1 cellular context compared by ENCODE assay signal in the genomic region with DNA sequence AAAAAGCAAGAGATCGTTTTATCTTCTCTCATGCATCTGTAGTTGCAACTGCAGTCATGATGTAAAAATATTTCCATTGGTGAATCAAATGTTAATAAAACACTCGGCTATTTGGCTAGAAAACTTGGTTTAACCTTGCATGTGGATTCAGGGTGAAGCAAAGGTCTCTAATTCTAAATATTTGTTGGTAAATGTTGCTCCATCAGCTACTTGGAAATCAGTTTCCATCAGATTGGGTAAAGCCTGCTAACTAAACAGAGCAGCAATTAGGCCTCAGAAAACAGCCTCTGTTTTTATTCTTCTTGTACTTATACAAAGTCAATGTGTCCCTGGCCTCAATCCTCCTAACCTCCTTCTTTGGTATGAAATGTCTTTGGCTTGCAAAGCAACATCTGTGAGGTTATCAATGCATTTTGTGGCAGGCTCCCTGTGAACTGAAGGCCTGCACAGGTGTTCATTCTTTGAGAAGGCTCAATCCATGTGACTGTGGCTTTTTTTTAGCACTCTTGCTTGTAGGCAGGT.
TF ChIP-seq lines count a peak whose summit lies in the region.

No MANE protein-coding gene starts in this region.

TF ChIP-seq in HepG2, 621 proteins besides CTCF, POLR2A, EP300 and RAD21 (continued from another document and continues in another):
- TF ChIP-seq, protein P1, sequence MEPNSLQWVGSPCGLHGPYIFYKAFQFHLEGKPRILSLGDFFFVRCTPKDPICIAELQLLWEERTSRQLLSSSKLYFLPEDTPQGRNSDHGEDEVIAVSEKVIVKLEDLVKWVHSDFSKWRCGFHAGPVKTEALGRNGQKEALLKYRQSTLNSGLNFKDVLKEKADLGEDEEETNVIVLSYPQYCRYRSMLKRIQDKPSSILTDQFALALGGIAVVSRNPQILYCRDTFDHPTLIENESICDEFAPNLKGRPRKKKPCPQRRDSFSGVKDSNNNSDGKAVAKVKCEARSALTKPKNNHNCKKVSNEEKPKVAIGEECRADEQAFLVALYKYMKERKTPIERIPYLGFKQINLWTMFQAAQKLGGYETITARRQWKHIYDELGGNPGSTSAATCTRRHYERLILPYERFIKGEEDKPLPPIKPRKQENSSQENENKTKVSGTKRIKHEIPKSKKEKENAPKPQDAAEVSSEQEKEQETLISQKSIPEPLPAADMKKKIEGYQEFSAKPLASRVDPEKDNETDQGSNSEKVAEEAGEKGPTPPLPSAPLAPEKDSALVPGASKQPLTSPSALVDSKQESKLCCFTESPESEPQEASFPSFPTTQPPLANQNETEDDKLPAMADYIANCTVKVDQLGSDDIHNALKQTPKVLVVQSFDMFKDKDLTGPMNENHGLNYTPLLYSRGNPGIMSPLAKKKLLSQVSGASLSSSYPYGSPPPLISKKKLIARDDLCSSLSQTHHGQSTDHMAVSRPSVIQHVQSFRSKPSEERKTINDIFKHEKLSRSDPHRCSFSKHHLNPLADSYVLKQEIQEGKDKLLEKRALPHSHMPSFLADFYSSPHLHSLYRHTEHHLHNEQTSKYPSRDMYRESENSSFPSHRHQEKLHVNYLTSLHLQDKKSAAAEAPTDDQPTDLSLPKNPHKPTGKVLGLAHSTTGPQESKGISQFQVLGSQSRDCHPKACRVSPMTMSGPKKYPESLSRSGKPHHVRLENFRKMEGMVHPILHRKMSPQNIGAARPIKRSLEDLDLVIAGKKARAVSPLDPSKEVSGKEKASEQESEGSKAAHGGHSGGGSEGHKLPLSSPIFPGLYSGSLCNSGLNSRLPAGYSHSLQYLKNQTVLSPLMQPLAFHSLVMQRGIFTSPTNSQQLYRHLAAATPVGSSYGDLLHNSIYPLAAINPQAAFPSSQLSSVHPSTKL (CRISPR knock-in tag; IDR thresholded peaks at IDR 0.05) = 0 out of 2 replicates have a peak, but pooled peaks have one; percentile 23
- TF ChIP-seq ZMYM4 (CRISPR knock-in tag; IDR thresholded peaks at IDR 0.05) (peak; percentile 14; the same call in 1 of the 2 replicates), FIP1L1 (IDR thresholded peaks at IDR 0.05; ENCODE audit: borderline replicate concordance, insufficient read depth, low read depth, low read length) (no peak), CREM (IDR thresholded peaks at IDR 0.05) (peak; percentile 59; the same call in 1 of the 2 replicates), CREM (CRISPR knock-in tag; IDR thresholded peaks at IDR 0.05) (no peak), EHMT2 (IDR thresholded peaks at IDR 0.05; ENCODE audit: borderline replicate concordance, low read depth, low read length) (no peak), GLI4 (CRISPR knock-in tag; IDR thresholded peaks at IDR 0.05; ENCODE audit: borderline replicate concordance) (no peak), TBX3 (IDR thresholded peaks at IDR 0.05; ENCODE audit: borderline replicate concordance) (no peak), TOPORS (CRISPR knock-in tag; IDR thresholded peaks at IDR 0.05) (no peak), ZNF713 (CRISPR knock-in tag; IDR thresholded peaks at IDR 0.05) (no peak), SMAD3 (CRISPR knock-in tag; IDR thresholded peaks at IDR 0.05) (no peak), KLF9 (CRISPR knock-in tag; IDR thresholded peaks at IDR 0.05; ENCODE audit: low read depth) (no peak), ZNF256 (CRISPR knock-in tag; conservative IDR thresholded peaks at IDR 0.05) (no peak), HNF4A (CRISPR knock-in tag; IDR thresholded peaks at IDR 0.05) (peak; percentile 33; the same call in 1 of the 2 replicates), ATF7 (IDR thresholded peaks at IDR 0.05) (no peak), ATF7 (CRISPR knock-in tag; IDR thresholded peaks at IDR 0.05) (no peak), HOXA5 (CRISPR knock-in tag; IDR thresholded peaks at IDR 0.05) (0 out of 2 replicates have a peak, but pooled peaks have one; percentile 14), U2AF2 (IDR thresholded peaks at IDR 0.05; ENCODE audit: low read depth, low read length) (no peak), AKAP8 (CRISPR knock-in tag; IDR thresholded peaks at IDR 0.05) (no peak), NCOA5 (CRISPR knock-in tag; IDR thresholded peaks at IDR 0.05) (no peak), MIXL1 (CRISPR knock-in tag; IDR thresholded peaks at IDR 0.05) (0 out of 2 replicates have a peak, but pooled peaks have one; percentile 39), MEIS1 (CRISPR knock-in tag; IDR thresholded peaks at IDR 0.05; ENCODE audit: borderline replicate concordance) (no peak)
- TF ChIP-seq, protein P2, sequence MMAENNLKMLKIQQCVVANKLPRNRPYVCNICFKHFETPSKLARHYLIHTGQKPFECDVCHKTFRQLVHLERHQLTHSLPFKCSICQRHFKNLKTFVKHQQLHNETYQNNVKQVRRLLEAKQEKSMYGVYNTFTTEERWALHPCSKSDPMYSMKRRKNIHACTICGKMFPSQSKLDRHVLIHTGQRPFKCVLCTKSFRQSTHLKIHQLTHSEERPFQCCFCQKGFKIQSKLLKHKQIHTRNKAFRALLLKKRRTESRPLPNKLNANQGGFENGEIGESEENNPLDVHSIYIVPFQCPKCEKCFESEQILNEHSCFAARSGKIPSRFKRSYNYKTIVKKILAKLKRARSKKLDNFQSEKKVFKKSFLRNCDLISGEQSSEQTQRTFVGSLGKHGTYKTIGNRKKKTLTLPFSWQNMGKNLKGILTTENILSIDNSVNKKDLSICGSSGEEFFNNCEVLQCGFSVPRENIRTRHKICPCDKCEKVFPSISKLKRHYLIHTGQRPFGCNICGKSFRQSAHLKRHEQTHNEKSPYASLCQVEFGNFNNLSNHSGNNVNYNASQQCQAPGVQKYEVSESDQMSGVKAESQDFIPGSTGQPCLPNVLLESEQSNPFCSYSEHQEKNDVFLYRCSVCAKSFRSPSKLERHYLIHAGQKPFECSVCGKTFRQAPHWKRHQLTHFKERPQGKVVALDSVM (CRISPR knock-in tag; IDR thresholded peaks at IDR 0.05) = peak; percentile 79
- TF ChIP-seq, protein P3, sequence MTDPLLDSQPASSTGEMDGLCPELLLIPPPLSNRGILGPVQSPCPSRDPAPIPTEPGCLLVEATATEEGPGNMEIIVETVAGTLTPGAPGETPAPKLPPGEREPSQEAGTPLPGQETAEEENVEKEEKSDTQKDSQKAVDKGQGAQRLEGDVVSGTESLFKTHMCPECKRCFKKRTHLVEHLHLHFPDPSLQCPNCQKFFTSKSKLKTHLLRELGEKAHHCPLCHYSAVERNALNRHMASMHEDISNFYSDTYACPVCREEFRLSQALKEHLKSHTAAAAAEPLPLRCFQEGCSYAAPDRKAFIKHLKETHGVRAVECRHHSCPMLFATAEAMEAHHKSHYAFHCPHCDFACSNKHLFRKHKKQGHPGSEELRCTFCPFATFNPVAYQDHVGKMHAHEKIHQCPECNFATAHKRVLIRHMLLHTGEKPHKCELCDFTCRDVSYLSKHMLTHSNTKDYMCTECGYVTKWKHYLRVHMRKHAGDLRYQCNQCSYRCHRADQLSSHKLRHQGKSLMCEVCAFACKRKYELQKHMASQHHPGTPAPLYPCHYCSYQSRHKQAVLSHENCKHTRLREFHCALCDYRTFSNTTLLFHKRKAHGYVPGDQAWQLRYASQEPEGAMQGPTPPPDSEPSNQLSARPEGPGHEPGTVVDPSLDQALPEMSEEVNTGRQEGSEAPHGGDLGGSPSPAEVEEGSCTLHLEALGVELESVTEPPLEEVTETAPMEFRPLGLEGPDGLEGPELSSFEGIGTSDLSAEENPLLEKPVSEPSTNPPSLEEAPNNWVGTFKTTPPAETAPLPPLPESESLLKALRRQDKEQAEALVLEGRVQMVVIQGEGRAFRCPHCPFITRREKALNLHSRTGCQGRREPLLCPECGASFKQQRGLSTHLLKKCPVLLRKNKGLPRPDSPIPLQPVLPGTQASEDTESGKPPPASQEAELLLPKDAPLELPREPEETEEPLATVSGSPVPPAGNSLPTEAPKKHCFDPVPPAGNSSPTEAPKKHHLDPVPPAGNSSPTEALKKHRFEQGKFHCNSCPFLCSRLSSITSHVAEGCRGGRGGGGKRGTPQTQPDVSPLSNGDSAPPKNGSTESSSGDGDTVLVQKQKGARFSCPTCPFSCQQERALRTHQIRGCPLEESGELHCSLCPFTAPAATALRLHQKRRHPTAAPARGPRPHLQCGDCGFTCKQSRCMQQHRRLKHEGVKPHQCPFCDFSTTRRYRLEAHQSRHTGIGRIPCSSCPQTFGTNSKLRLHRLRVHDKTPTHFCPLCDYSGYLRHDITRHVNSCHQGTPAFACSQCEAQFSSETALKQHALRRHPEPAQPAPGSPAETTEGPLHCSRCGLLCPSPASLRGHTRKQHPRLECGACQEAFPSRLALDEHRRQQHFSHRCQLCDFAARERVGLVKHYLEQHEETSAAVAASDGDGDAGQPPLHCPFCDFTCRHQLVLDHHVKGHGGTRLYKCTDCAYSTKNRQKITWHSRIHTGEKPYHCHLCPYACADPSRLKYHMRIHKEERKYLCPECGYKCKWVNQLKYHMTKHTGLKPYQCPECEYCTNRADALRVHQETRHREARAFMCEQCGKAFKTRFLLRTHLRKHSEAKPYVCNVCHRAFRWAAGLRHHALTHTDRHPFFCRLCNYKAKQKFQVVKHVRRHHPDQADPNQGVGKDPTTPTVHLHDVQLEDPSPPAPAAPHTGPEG (CRISPR knock-in tag; IDR thresholded peaks at IDR 0.05) = no peak
- TF ChIP-seq, protein P4, sequence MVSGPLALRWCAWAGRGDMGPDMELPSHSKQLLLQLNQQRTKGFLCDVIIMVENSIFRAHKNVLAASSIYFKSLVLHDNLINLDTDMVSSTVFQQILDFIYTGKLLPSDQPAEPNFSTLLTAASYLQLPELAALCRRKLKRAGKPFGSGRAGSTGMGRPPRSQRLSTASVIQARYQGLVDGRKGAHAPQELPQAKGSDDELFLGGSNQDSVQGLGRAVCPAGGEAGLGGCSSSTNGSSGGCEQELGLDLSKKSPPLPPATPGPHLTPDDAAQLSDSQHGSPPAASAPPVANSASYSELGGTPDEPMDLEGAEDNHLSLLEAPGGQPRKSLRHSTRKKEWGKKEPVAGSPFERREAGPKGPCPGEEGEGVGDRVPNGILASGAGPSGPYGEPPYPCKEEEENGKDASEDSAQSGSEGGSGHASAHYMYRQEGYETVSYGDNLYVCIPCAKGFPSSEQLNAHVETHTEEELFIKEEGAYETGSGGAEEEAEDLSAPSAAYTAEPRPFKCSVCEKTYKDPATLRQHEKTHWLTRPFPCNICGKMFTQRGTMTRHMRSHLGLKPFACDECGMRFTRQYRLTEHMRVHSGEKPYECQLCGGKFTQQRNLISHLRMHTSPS (CRISPR knock-in tag; IDR thresholded peaks at IDR 0.05; ENCODE audit: low read depth) = no peak
- TF ChIP-seq, protein P5, sequence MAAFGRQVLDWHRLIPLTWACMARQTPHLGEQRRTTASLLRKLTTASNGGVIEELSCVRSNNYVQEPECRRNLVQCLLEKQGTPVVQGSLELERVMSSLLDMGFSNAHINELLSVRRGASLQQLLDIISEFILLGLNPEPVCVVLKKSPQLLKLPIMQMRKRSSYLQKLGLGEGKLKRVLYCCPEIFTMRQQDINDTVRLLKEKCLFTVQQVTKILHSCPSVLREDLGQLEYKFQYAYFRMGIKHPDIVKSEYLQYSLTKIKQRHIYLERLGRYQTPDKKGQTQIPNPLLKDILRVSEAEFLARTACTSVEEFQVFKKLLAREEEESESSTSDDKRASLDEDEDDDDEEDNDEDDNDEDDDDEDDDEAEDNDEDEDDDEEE (CRISPR knock-in tag; IDR thresholded peaks at IDR 0.05) = no peak
- TF ChIP-seq, protein P6, sequence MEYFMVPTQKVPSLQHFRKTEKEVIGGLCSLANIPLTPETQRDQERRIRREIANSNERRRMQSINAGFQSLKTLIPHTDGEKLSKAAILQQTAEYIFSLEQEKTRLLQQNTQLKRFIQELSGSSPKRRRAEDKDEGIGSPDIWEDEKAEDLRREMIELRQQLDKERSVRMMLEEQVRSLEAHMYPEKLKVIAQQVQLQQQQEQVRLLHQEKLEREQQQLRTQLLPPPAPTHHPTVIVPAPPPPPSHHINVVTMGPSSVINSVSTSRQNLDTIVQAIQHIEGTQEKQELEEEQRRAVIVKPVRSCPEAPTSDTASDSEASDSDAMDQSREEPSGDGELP (IDR thresholded peaks at IDR 0.05; ENCODE audit: borderline replicate concordance, low read depth) = no peak
- TF ChIP-seq, protein P7, sequence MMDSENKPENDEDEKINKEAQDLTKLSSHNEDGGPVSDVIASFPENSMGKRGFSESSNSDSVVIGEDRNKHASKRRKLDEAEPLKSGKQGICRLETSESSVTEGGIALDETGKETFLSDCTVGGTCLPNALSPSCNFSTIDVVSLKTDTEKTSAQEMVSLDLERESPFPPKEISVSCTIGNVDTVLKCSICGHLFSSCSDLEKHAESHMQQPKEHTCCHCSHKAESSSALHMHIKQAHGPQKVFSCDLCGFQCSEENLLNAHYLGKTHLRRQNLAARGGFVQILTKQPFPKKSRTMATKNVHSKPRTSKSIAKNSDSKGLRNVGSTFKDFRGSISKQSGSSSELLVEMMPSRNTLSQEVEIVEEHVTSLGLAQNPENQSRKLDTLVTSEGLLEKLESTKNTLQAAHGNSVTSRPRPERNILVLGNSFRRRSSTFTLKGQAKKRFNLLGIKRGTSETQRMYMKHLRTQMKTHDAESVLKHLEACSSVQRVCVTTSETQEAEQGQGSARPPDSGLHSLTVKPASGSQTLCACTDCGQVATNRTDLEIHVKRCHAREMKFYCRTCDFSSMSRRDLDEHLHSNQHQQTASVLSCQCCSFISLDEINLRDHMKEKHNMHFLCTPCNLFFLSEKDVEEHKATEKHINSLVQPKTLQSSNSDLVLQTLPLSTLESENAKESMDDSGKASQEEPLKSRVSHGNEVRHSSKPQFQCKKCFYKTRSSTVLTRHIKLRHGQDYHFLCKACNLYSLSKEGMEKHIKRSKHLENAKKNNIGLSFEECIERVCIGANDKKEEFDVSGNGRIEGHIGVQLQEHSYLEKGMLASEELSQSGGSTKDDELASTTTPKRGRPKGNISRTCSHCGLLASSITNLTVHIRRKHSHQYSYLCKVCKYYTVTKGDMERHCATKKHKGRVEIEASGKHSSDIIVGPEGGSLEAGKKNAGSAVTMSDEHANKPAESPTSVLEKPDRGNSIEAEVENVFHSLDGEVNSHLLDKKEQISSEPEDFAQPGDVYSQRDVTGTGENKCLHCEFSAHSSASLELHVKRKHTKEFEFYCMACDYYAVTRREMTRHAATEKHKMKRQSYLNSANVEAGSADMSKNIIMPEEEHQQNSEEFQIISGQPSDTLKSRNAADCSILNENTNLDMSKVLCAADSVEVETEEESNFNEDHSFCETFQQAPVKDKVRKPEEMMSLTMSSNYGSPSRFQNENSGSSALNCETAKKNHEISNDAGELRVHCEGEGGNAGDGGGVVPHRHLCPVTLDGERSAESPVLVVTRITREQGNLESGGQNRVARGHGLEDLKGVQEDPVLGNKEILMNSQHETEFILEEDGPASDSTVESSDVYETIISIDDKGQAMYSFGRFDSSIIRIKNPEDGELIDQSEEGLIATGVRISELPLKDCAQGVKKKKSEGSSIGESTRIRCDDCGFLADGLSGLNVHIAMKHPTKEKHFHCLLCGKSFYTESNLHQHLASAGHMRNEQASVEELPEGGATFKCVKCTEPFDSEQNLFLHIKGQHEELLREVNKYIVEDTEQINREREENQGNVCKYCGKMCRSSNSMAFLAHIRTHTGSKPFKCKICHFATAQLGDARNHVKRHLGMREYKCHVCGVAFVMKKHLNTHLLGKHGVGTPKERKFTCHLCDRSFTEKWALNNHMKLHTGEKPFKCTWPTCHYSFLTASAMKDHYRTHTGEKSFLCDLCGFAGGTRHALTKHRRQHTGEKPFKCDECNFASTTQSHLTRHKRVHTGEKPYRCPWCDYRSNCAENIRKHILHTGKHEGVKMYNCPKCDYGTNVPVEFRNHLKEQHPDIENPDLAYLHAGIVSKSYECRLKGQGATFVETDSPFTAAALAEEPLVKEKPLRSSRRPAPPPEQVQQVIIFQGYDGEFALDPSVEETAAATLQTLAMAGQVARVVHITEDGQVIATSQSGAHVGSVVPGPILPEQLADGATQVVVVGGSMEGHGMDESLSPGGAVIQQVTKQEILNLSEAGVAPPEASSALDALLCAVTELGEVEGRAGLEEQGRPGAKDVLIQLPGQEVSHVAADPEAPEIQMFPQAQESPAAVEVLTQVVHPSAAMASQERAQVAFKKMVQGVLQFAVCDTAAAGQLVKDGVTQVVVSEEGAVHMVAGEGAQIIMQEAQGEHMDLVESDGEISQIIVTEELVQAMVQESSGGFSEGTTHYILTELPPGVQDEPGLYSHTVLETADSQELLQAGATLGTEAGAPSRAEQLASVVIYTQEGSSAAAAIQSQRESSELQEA (CRISPR knock-in tag; IDR thresholded peaks at IDR 0.05; ENCODE audit: not compliant biosample characterization) = no peak
